ENCODE assay signal across 9 cellular contexts in genomic region chr22:39530136-39530535, GRCh38. TPM values are rescaled to one million over a fixed set of nuclear protein-coding genes. Genes with fewer than 3 reads are reported as not detected.
DNase-seq lines count a peak whose midpoint lies in the region; ATAC-seq and TF ChIP-seq lines count a peak whose summit lies in the region.
"Had no signal": no experiment of that assay in that cellular context is flagged by ENCODE, and none has a peak within 500 bp of the region (broad histone marks: within the 10 kb centered on the region; RNA-seq: fewer than 3 reads in every experiment).

No MANE protein-coding gene starts in this region.

- POLR2A ChIA-PET in GM10248 (lab: Yijun Ruan, JAX): interaction anchor here (4.9 kb wide), 1 partner anchor 212 kb away, joined by 35 read pairs; the partner anchor contains the start of gene RPL3

- no peaks in the 10 kb centered on the region for H3K9me3 ChIP-seq in SU-DHL-6 (ENCODE audit: insufficient read depth, low read length)

- H3K4me1 Mint-ChIP-seq in glutamatergic neuron (ENCODE audit: low read depth, unreplicated experiment): peaks cover 48% of the 10 kb centered on the region
- H3K4me1 Mint-ChIP-seq in stimulated activated effector memory CD8-positive, alpha-beta T cell treated with anti-CD3 and anti-CD28 coated beads, Interleukin-12 subunit alpha, Interleukin-12 subunit beta, amount 100 ng/mL, for 72 hours: peaks cover 70% of the 10 kb centered on the region

- H4K20me1 ChIP-seq in SU-DHL-6 (ENCODE audit: low read depth, low read length): no peaks in the 10 kb centered on the region

- DNase-seq in GM12864 (ENCODE audit: low read depth) (no peak), glutamatergic neuron (no peak), GM10248 (ENCODE audit: extremely low spot score) (no peak), HCEC 1CT (no peak)
- no peak for DNase-seq in stimulated activated effector memory CD8-positive, alpha-beta T cell treated with anti-CD3 and anti-CD28 coated beads, Interleukin-12 subunit alpha, Interleukin-12 subunit beta, amount 100 ng/mL, for 72 hours (ENCODE audit: low spot score in 2 of 2)
- DNase-seq: midbrain, NCI-H1417 treated with DMSO at 0.1 percent for 48 hours had no signal

- peak overlapping the region; percentile 65 for H3K27ac Mint-ChIP-seq in glutamatergic neuron (ENCODE audit: unreplicated experiment)
- peak overlapping the region; percentile 23 for H3K27ac Mint-ChIP-seq in stimulated activated effector memory CD8-positive, alpha-beta T cell treated with anti-CD3 and anti-CD28 coated beads, Interleukin-12 subunit alpha, Interleukin-12 subunit beta, amount 100 ng/mL, for 72 hours

- peaks cover 56% of the 10 kb centered on the region for H3F3A ChIP-seq in SU-DHL-6 (ENCODE audit: insufficient read depth)

- peak overlapping the region; percentile 93 for H3K27ac ChIP-seq in SU-DHL-6 (ENCODE audit: low read depth, low read length)

- TF ChIP-seq CTCF in GM12864 (IDR thresholded peaks at IDR 0.05; ENCODE audit: low read depth, low read length, missing control alignments): no peak
- no peak for TF ChIP-seq CTCF in SU-DHL-6 (IDR thresholded peaks at IDR 0.05; ENCODE audit: insufficient read depth, low read length, poor library complexity, severe bottlenecking)
- TF ChIP-seq CTCF in glutamatergic neuron (IDR thresholded peaks at IDR 0.05; ENCODE audit: partially characterized antibody, unreplicated experiment): no peak
- no peak for TF ChIP-seq CTCF in GM10248 (IDR thresholded peaks at IDR 0.05; ENCODE audit: control extremely low read depth, extremely low read depth, low read depth, missing control alignments)

- CTCF ChIA-PET in GM10248 (lab: Yijun Ruan, JAX): interaction anchor here (0.8 to 6.1 kb wide), 14 partner anchors 10 to 761 kb away, joined by 3 to 115 read pairs (median 12); partner anchors contain the start of genes ATF4, RPL3 and TAB1

- peak overlapping the region; percentile 56 for H3K4me3 Mint-ChIP-seq in glutamatergic neuron (ENCODE audit: unreplicated experiment)
- H3K4me3 Mint-ChIP-seq in stimulated activated effector memory CD8-positive, alpha-beta T cell treated with anti-CD3 and anti-CD28 coated beads, Interleukin-12 subunit alpha, Interleukin-12 subunit beta, amount 100 ng/mL, for 72 hours: peak overlapping the region; percentile 92

- H3K4me3 ChIP-seq in GM12864 (ENCODE audit: low read depth, low read length): peak overlapping the region; percentile 27
- peak overlapping the region; percentile 28 for H3K4me3 ChIP-seq in SU-DHL-6 (ENCODE audit: insufficient read depth, low read length, poor library complexity, severe bottlenecking)

- H3K9me3 Mint-ChIP-seq in glutamatergic neuron (ENCODE audit: unreplicated experiment): peaks cover 16% of the 10 kb centered on the region
- H3K9me3 Mint-ChIP-seq in stimulated activated effector memory CD8-positive, alpha-beta T cell treated with anti-CD3 and anti-CD28 coated beads, Interleukin-12 subunit alpha, Interleukin-12 subunit beta, amount 100 ng/mL, for 72 hours: no peaks in the 10 kb centered on the region

- peak overlapping the region; percentile 54 for H3K9ac ChIP-seq in SU-DHL-6 (ENCODE audit: low read length)

- no peak overlapping the region for H2AFZ ChIP-seq in SU-DHL-6 (ENCODE audit: low read depth, low read length, severe bottlenecking)

- peak overlapping the region; percentile 67 for H3K4me2 ChIP-seq in SU-DHL-6 (ENCODE audit: low read depth, low read length, poor library complexity, severe bottlenecking)

- H3K27me3 ChIP-seq in SU-DHL-6 (ENCODE audit: low read length): no peaks in the 10 kb centered on the region

- peaks cover 25% of the 10 kb centered on the region for H3K79me2 ChIP-seq in SU-DHL-6 (ENCODE audit: insufficient read depth, low read length)

- H3K36me3 Mint-ChIP-seq in glutamatergic neuron (ENCODE audit: unreplicated experiment): no peaks in the 10 kb centered on the region
- H3K36me3 Mint-ChIP-seq in stimulated activated effector memory CD8-positive, alpha-beta T cell treated with anti-CD3 and anti-CD28 coated beads, Interleukin-12 subunit alpha, Interleukin-12 subunit beta, amount 100 ng/mL, for 72 hours: peaks cover 74% of the 10 kb centered on the region

- no peaks in the 10 kb centered on the region for H3K9me2 ChIP-seq in SU-DHL-6 (replicated peaks; ENCODE audit: insufficient read depth, low read length)

- ATAC-seq in stimulated activated effector memory CD8-positive, alpha-beta T cell treated with anti-CD3 and anti-CD28 coated beads, Interleukin-12 subunit alpha, Interleukin-12 subunit beta, amount 100 ng/mL, for 72 hours: no peak
- no peak for ATAC-seq in GM18867 (IDR thresholded peaks at IDR 0.05; ENCODE audit: unreplicated experiment)

- no peaks in the 10 kb centered on the region for H3K36me3 ChIP-seq in SU-DHL-6 (ENCODE audit: low read length)

- H3K27me3 Mint-ChIP-seq in glutamatergic neuron (ENCODE audit: unreplicated experiment): peaks cover 14% of the 10 kb centered on the region

RNA-seq across cellular contexts. Expression of gene RPS19BP1, which starts 2.4 kb away (rescaled TPM):
- total RNA-seq in glutamatergic neuron (ENCODE audit: unreplicated experiment): 59.6 TPM

RNA-seq across cellular contexts. Expression of gene ATF4, which starts 9.8 kb away (rescaled TPM):
- total RNA-seq in glutamatergic neuron (ENCODE audit: unreplicated experiment): 509 TPM

RNA-seq across cellular contexts. Expression of gene MIEF1, which starts 28.0 kb away (rescaled TPM):
- 40.0 TPM for total RNA-seq in glutamatergic neuron (ENCODE audit: unreplicated experiment)

RNA-seq across cellular contexts. Expression of gene CACNA1I, which starts 40.4 kb away (rescaled TPM):
- 0.12 TPM for total RNA-seq in glutamatergic neuron (ENCODE audit: unreplicated experiment)
